22 cellular contexts compared by ENCODE assay signal in the genomic region with DNA sequence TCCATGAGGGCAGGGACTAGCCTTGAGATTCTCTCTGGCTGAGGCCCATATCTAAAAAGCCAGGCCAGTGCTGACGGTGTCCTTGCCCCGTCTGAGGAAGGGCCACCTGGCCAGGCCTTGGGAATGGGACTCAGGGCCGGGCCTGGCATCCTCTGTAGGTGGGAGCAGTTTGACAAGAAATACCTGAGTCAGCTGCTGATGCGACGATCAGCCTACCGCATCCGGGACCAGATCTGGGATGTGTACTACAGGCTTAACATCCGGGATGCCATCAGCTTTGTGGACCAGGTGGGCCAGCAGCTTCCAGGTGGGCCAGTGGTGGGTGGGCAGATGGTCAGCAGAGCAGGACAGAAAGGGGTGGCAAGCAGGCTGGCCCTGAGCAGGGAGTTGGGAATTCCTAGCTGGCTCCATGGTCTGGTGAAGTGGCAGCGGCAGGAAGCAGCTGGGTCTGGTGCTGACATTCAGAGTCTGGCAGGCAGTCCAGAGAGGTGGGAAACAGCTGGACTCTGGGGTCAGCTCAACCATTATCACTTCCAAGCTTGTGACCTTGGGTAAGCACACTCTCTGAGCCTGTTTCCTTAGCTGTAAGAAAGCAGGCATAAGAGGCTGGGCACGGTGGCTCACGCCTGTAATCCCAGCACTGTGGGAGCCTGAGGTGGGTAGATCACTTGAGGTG.
"Had no signal": no experiment of that assay in that cellular context is flagged by ENCODE, and none has a peak within 500 bp of the region (broad histone marks: within the 10 kb centered on the region; RNA-seq: fewer than 3 reads in every experiment).

No MANE protein-coding gene starts in this region.

- ATAC-seq: activated naive CD4-positive, alpha-beta T cell treated with anti-CD3 and anti-CD28 coated beads, Interleukin-2, amount 50 U/mL, for 72 hours; activated T-helper 17 cell treated with anti-CD3 and anti-CD28 coated beads, Interleukin-2, amount 50 U/mL, for 72 hours; effector memory CD8-positive, alpha-beta T cell; gastrocnemius medialis; natural killer cell treated with Interleukin-12 subunit alpha and Interleukin-12 subunit beta and Interleukin-15 and Interleukin-18, amount 100 ng/mL, for 72 hours; pancreas; WTC11 had no signal

- H3K36me3 Mint-ChIP-seq: brain; natural killer cell treated with Interleukin-12 subunit alpha and Interleukin-12 subunit beta and Interleukin-15 and Interleukin-18, amount 100 ng/mL, for 72 hours; WTC11 had no signal

- H3K4me1 ChIP-seq: pancreas, tibial nerve had no signal

- H3K4me3 ChIP-seq: dorsolateral prefrontal cortex, esophagus muscularis mucosa, gastrocnemius medialis, left ventricle myocardium inferior, pancreas, tibial nerve had no signal

- H3K4me1 Mint-ChIP-seq: activated T-helper 17 cell treated with anti-CD3 and anti-CD28 coated beads, Interleukin-2, amount 50 U/mL, for 72 hours had no signal

- H3K4me3 Mint-ChIP-seq: activated T-cell treated with anti-CD3 and anti-CD28 coated beads, Interleukin-2, amount 50 U/mL, for 24 hours; activated T-helper 17 cell treated with anti-CD3 and anti-CD28 coated beads, Interleukin-2, amount 50 U/mL, for 72 hours; brain; effector memory CD8-positive, alpha-beta T cell; natural killer cell treated with Interleukin-12 subunit alpha and Interleukin-12 subunit beta and Interleukin-15 and Interleukin-18, amount 100 ng/mL, for 72 hours; stimulated activated naive CD8-positive, alpha-beta T cell treated with anti-CD3 and anti-CD28 coated beads, Interleukin-15, Interleukin-2, amounts not matched to agents 100 ng/mL and 50 ng/mL, for 24 hours; WTC11 had no signal

- FAIRE-seq: pancreas, urothelium cell line had no signal

- H3K9me3 ChIP-seq: esophagus muscularis mucosa, gastrocnemius medialis, left ventricle myocardium inferior, pancreas, tibial nerve had no signal

- H3K27ac ChIP-seq: dorsolateral prefrontal cortex, esophagus muscularis mucosa, gastrocnemius medialis, left ventricle myocardium inferior, pancreas, tibial nerve had no signal

- DNase-seq: activated CD8-positive, alpha-beta memory T cell treated with anti-CD3 and anti-CD28 coated beads for 24 hours; activated CD8-positive, alpha-beta memory T cell treated with anti-CD3 and anti-CD28 coated beads, Interleukin-2, amount 50 U/mL, for 4 hours; activated T-cell treated with anti-CD3 and anti-CD28 coated beads, Interleukin-2, amount 50 U/mL, for 24 hours; effector memory CD8-positive, alpha-beta T cell; gastrocnemius medialis; hippocampal formation; left ventricle myocardium inferior; pancreas; stimulated activated CD4-positive, alpha-beta T cell treated with anti-CD3 and anti-CD28 coated beads, Interleukin-4, amount 100 ng/mL, for 24 hours; substantia nigra; T-helper 1 cell; T-helper 9 cell had no signal

- H3K27ac Mint-ChIP-seq: activated T-cell treated with anti-CD3 and anti-CD28 coated beads, Interleukin-2, amount 50 U/mL, for 24 hours; activated T-helper 17 cell treated with anti-CD3 and anti-CD28 coated beads, Interleukin-2, amount 50 U/mL, for 72 hours; effector memory CD8-positive, alpha-beta T cell; natural killer cell treated with Interleukin-12 subunit alpha and Interleukin-12 subunit beta and Interleukin-15 and Interleukin-18, amount 100 ng/mL, for 72 hours; stimulated activated naive CD8-positive, alpha-beta T cell treated with anti-CD3 and anti-CD28 coated beads, Interleukin-15, Interleukin-2, amounts not matched to agents 100 ng/mL and 50 ng/mL, for 24 hours; WTC11 had no signal

- H3K27me3 ChIP-seq: dorsolateral prefrontal cortex, gastrocnemius medialis, pancreas, tibial nerve had no signal

- H3K27me3 Mint-ChIP-seq: brain had no signal

- H3K36me3 ChIP-seq: esophagus muscularis mucosa, gastrocnemius medialis, left ventricle myocardium inferior, pancreas, tibial nerve had no signal
